In genomic region chr9:37676411-37676830, GRCh38 we compare ENCODE assay signal across 12 cellular contexts. TPM values are rescaled to one million over a fixed set of nuclear protein-coding genes. Genes with fewer than 3 reads are reported as not detected.
DNase-seq lines count a peak whose midpoint lies in the region; ATAC-seq and TF ChIP-seq lines count a peak whose summit lies in the region.
"Had no signal": no experiment of that assay in that cellular context is flagged by ENCODE, and none has a peak within 500 bp of the region (broad histone marks: within the 10 kb centered on the region; RNA-seq: fewer than 3 reads in every experiment).

No MANE protein-coding gene starts in this region.

- CTCF ChIA-PET in CD4-positive, alpha-beta T cell (lab: Charles Lee), result interaction anchor here (1.1 kb wide), 1 partner anchor 20 kb away, joined by 3 read pairs; no protein-coding TSS in a partner anchor

- no peaks in the 10 kb centered on the region for H3K4me1 Mint-ChIP-seq in CD4-positive, alpha-beta T cell (ENCODE audit: low read depth)

- no peaks in the 10 kb centered on the region for H3K9me3 Mint-ChIP-seq in CD4-positive, alpha-beta T cell
- H3K9me3 Mint-ChIP-seq: activated naive CD4-positive, alpha-beta T cell treated with anti-CD3 and anti-CD28 coated beads for 36 hours had no signal

- no peaks in the 10 kb centered on the region for H3K36me3 Mint-ChIP-seq in CD4-positive, alpha-beta T cell (ENCODE audit: low read depth)

- ATAC-seq in stimulated activated naive CD8-positive, alpha-beta T cell treated with anti-CD3 and anti-CD28 coated beads, Interleukin-15, Interleukin-2, amounts not matched to agents 100 U/mL and 50 U/mL, for 24 hours, result no peak
- no peak for ATAC-seq in CD4-positive, alpha-beta T cell (ENCODE audit: poor library complexity)

- no peak overlapping the region for H3K27ac Mint-ChIP-seq in CD4-positive, alpha-beta T cell
- H3K27ac Mint-ChIP-seq: activated naive CD4-positive, alpha-beta T cell treated with anti-CD3 and anti-CD28 coated beads for 36 hours had no signal

- peak overlapping the region; percentile 1 for H3K27ac ChIP-seq in caudate nucleus (ENCODE audit: low read depth, low read length)
- no peak overlapping the region for H3K27ac ChIP-seq in CD4-positive, alpha-beta T cell (ENCODE audit: low read depth, low read length)

- H3K27me3 Mint-ChIP-seq in CD4-positive, alpha-beta T cell, result peaks cover 36% of the 10 kb centered on the region

- H3K27me3 ChIP-seq in CD4-positive, alpha-beta T cell (ENCODE audit: control insufficient read depth, insufficient read depth, low read length), result no peaks in the 10 kb centered on the region

- POLR2A ChIA-PET in CD4-positive, alpha-beta T cell (lab: Charles Lee), result no interaction called here

- peak; percentile 41 for DNase-seq in Daoy (ENCODE audit: low read depth)
- peak; percentile 73 for DNase-seq in NCI-H2196 (lab: John Stamatoyannopoulos, UW; ENCODE audit: unreplicated experiment)
- DNase-seq in caudate nucleus (lab: John Stamatoyannopoulos, UW), result peak in 45 of 61 donors; percentile 8 to 79 (median 36)
- DNase-seq in pons (ENCODE audit: low spot score), result peak; percentile 71
- DNase-seq in stimulated activated naive CD8-positive, alpha-beta T cell treated with anti-CD3 and anti-CD28 coated beads, Interleukin-15, Interleukin-2, amounts not matched to agents 100 U/mL and 50 U/mL, for 24 hours, result no peak
- DNase-seq in iPS-NIHi11 (ENCODE audit: low spot score), result no peak
- no peak for DNase-seq in NK-92 treated with Interleukin-12 subunit alpha and Interleukin-12 subunit beta, amount 100 ng/mL, for 24 hours (lab: John Stamatoyannopoulos, UW)
- DNase-seq in CD4-positive, alpha-beta T cell, result no peak
- DNase-seq: activated CD4-positive, alpha-beta T cell treated with anti-CD3 and anti-CD28 coated beads, Interleukin-2, amount 50 U/mL, for 1 hour; activated naive CD4-positive, alpha-beta T cell treated with anti-CD3 and anti-CD28 coated beads for 36 hours; NCI-H226 had no signal

- no peak for TF ChIP-seq CTCF in CD4-positive, alpha-beta T cell (IDR thresholded peaks at IDR 0.05)

- no peak overlapping the region for H3K4me3 Mint-ChIP-seq in CD4-positive, alpha-beta T cell
- H3K4me3 Mint-ChIP-seq: activated naive CD4-positive, alpha-beta T cell treated with anti-CD3 and anti-CD28 coated beads for 36 hours had no signal

- no peaks in the 10 kb centered on the region for H3K9me3 ChIP-seq in CD4-positive, alpha-beta T cell (ENCODE audit: control insufficient read depth, low read length)

- intact Hi-C loops in CD4-positive, alpha-beta T cell (cut with DNase I, micrococcal nuclease), result no loop called here

RNA-seq across cellular contexts. Expression of gene FRMPD1, which starts 25.7 kb away (rescaled TPM):
- 0.03 and 0.06 TPM in 2 replicates for total RNA-seq in Daoy (2014; rRNA removed; shearing (Covaris generic))
- total RNA-seq in CD4-positive, alpha-beta T cell, result not detected
- total RNA-seq: activated naive CD4-positive, alpha-beta T cell treated with anti-CD3 and anti-CD28 coated beads for 36 hours; mononuclear cell had no signal

Comparison
In these comparisons a context has a peak if more than half of its experiments do, and no peak if none do; other contexts are left out.
1. DNase-seq: peak in Daoy (single experiment), NCI-H2196 (single experiment), caudate nucleus (45 of 61) and pons (single experiment); none in stimulated activated naive CD8-positive, alpha-beta T cell treated with anti-CD3 and anti-CD28 coated beads, Interleukin-15, Interleukin-2, amounts not matched to agents 100 U/mL and 50 U/mL, for 24 hours (single experiment), iPS-NIHi11 (single experiment), NK-92 treated with Interleukin-12 subunit alpha and Interleukin-12 subunit beta, amount 100 ng/mL, for 24 hours (single experiment) and CD4-positive, alpha-beta T cell (0 of 10).